ENCODE assay signal across 3 cellular contexts in genomic region chr1:56916630-56917029, GRCh38.
TF ChIP-seq lines count a peak whose summit lies in the region.

No MANE protein-coding gene starts in this region.

TF ChIP-seq in SK-N-SH, 30 proteins besides CTCF, POLR2A, EP300 and RAD21 (continued from another document):
- no peak for TF ChIP-seq NRF1 (IDR thresholded peaks at IDR 0.05; ENCODE audit: low read depth, low read length)
- TF ChIP-seq NFIC (IDR thresholded peaks at IDR 0.05; ENCODE audit: borderline replicate concordance) = no peak
TF ChIP-seq in SK-N-SH: peak in this region for 1.

TF ChIP-seq in SK-N-SH treated with all-trans-retinoic acid at 6 μM for 48 hours, 23 proteins besides CTCF, POLR2A, EP300 and RAD21 (continued from another document):
- TF ChIP-seq TSHZ2 (CRISPR knock-in tag; IDR thresholded peaks at IDR 0.05) = no peak
- TF ChIP-seq, protein P1, sequence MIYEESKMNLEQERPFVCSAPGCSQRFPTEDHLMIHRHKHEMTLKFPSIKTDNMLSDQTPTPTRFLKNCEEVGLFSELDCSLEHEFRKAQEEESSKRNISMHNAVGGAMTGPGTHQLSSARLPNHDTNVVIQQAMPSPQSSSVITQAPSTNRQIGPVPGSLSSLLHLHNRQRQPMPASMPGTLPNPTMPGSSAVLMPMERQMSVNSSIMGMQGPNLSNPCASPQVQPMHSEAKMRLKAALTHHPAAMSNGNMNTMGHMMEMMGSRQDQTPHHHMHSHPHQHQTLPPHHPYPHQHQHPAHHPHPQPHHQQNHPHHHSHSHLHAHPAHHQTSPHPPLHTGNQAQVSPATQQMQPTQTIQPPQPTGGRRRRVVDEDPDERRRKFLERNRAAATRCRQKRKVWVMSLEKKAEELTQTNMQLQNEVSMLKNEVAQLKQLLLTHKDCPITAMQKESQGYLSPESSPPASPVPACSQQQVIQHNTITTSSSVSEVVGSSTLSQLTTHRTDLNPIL (CRISPR knock-in tag; IDR thresholded peaks at IDR 0.05; ENCODE audit: low read depth) = no peak
- no peak for TF ChIP-seq ZFP3 (CRISPR knock-in tag; IDR thresholded peaks at IDR 0.05)
- no peak for TF ChIP-seq TCF4 (CRISPR knock-in tag; IDR thresholded peaks at IDR 0.05; ENCODE audit: borderline replicate concordance)

TF ChIP-seq in HepG2, 621 proteins besides CTCF, POLR2A, EP300 and RAD21 (continued from another document):
- TF ChIP-seq, protein P2, sequence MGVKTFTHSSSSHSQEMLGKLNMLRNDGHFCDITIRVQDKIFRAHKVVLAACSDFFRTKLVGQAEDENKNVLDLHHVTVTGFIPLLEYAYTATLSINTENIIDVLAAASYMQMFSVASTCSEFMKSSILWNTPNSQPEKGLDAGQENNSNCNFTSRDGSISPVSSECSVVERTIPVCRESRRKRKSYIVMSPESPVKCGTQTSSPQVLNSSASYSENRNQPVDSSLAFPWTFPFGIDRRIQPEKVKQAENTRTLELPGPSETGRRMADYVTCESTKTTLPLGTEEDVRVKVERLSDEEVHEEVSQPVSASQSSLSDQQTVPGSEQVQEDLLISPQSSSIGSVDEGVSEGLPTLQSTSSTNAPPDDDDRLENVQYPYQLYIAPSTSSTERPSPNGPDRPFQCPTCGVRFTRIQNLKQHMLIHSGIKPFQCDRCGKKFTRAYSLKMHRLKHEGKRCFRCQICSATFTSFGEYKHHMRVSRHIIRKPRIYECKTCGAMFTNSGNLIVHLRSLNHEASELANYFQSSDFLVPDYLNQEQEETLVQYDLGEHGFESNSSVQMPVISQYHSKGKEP (CRISPR knock-in tag; IDR thresholded peaks at IDR 0.05) = no peak
- TF ChIP-seq IKZF1 (IDR thresholded peaks at IDR 0.05) (no peak), ZNF12 (CRISPR knock-in tag; IDR thresholded peaks at IDR 0.05) (no peak), REXO4 (CRISPR knock-in tag; IDR thresholded peaks at IDR 0.05; ENCODE audit: borderline replicate concordance) (no peak)
